In the genomic region with DNA sequence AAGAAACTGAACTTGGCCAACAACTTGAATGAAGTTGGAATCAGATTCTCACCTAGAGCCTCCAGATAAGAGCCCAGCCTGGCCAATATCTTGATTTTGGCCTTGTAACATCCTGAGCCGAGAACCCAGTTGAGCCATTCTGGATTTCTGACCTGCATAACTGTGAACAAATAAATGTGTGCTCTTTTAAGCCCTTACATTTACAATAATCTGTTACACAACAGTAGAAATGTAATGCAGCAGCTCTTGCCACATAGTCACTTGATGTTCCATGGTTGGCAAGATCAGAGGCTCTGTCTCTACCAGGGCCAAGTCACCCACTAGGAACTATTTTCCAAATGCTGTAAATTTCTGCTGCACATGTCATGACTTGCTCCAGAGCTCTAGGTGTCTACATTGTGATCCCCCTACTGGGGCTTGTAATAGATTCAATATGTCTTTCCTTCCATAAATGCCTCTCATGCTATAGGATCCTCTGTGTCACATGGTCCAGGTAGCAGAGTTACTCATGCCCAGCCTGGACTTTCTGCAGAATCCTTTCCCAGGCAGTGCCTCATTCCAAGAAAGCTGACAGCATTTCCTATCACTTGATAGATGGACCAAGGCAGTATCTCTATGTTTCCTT, we compare ENCODE assay signal across 3 cellular contexts.
TF ChIP-seq lines count a peak whose summit lies in the region.

No MANE protein-coding gene starts in this region.

TF ChIP-seq in A549, 52 proteins besides CTCF, POLR2A, EP300 and RAD21:
- no peak for TF ChIP-seq HEYL (CRISPR knock-in tag; IDR thresholded peaks at IDR 0.05)
- no peak for TF ChIP-seq RNF2 (IDR thresholded peaks at IDR 0.05; ENCODE audit: borderline replicate concordance, low read depth)
- no peak for TF ChIP-seq NPAS2 (CRISPR knock-in tag; IDR thresholded peaks at IDR 0.05; ENCODE audit: borderline replicate concordance)
- no peak for TF ChIP-seq KDM5A (IDR thresholded peaks at IDR 0.05)
- TF ChIP-seq MAX (IDR thresholded peaks at IDR 0.05) = no peak
- no peak for TF ChIP-seq ZSCAN20 (CRISPR knock-in tag; IDR thresholded peaks at IDR 0.05)
- no peak for TF ChIP-seq CHD2 (IDR thresholded peaks at IDR 0.05; ENCODE audit: low read length, partially characterized antibody)

TF ChIP-seq in HCT116, 20 proteins besides CTCF, POLR2A, EP300 and RAD21:
- TF ChIP-seq POLR2AphosphoS5 (IDR thresholded peaks at IDR 0.05; ENCODE audit: low read depth, low read length) = no peak
- TF ChIP-seq TCF7L2 (IDR thresholded peaks at IDR 0.05; ENCODE audit: borderline replicate concordance, extremely low read depth, insufficient read depth, insufficient read length) = no peak
- no peak for TF ChIP-seq ATF3 (IDR thresholded peaks at IDR 0.05)
- no peak for TF ChIP-seq ZNF274 (IDR thresholded peaks at IDR 0.05; ENCODE audit: low read depth, low read length)
- no peak for TF ChIP-seq SP1 (IDR thresholded peaks at IDR 0.05; ENCODE audit: low read depth)
- no peak for TF ChIP-seq ZBTB33 (IDR thresholded peaks at IDR 0.05; ENCODE audit: extremely low read depth, insufficient replicate concordance, low read length)
- no peak for TF ChIP-seq CEBPB (IDR thresholded peaks at IDR 0.05; ENCODE audit: low read depth)
- TF ChIP-seq SIN3A (IDR thresholded peaks at IDR 0.05; ENCODE audit: low read depth) = no peak
- no peak for TF ChIP-seq EZH2phosphoT487 (IDR thresholded peaks at IDR 0.05; ENCODE audit: borderline replicate concordance)
- no peak for TF ChIP-seq JUND (IDR thresholded peaks at IDR 0.05)
- TF ChIP-seq CBX3 (IDR thresholded peaks at IDR 0.05; ENCODE audit: low read depth) = no peak
- TF ChIP-seq ZFX (IDR thresholded peaks at IDR 0.05) = no peak
- TF ChIP-seq SRF (IDR thresholded peaks at IDR 0.05; ENCODE audit: low read depth) = no peak
- TF ChIP-seq YY1 (IDR thresholded peaks at IDR 0.05; ENCODE audit: extremely low read depth, insufficient replicate concordance, low read depth, low read length) = no peak
- no peak for TF ChIP-seq EZH2 (IDR thresholded peaks at IDR 0.05)
- TF ChIP-seq ELF1 (IDR thresholded peaks at IDR 0.05; ENCODE audit: borderline replicate concordance, low read depth) = no peak
TF ChIP-seq in HCT116: peak in this region for 0.

TF ChIP-seq in SK-N-SH treated with all-trans-retinoic acid at 6 μM for 48 hours, 23 proteins besides CTCF, POLR2A, EP300 and RAD21:
- TF ChIP-seq, protein P1, sequence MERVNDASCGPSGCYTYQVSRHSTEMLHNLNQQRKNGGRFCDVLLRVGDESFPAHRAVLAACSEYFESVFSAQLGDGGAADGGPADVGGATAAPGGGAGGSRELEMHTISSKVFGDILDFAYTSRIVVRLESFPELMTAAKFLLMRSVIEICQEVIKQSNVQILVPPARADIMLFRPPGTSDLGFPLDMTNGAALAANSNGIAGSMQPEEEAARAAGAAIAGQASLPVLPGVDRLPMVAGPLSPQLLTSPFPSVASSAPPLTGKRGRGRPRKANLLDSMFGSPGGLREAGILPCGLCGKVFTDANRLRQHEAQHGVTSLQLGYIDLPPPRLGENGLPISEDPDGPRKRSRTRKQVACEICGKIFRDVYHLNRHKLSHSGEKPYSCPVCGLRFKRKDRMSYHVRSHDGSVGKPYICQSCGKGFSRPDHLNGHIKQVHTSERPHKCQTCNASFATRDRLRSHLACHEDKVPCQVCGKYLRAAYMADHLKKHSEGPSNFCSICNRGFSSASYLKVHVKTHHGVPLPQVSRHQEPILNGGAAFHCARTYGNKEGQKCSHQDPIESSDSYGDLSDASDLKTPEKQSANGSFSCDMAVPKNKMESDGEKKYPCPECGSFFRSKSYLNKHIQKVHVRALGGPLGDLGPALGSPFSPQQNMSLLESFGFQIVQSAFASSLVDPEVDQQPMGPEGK (CRISPR knock-in tag; IDR thresholded peaks at IDR 0.05; ENCODE audit: borderline replicate concordance) = no peak
- TF ChIP-seq ZNF8 (CRISPR knock-in tag; IDR thresholded peaks at IDR 0.05) (no peak), RARB (CRISPR knock-in tag; IDR thresholded peaks at IDR 0.05) (no peak), CSDC2 (CRISPR knock-in tag; IDR thresholded peaks at IDR 0.05) (no peak), ISL1 (CRISPR knock-in tag; IDR thresholded peaks at IDR 0.05) (no peak), SNAI2 (CRISPR knock-in tag; IDR thresholded peaks at IDR 0.05) (no peak), ZFP3 (CRISPR knock-in tag; IDR thresholded peaks at IDR 0.05) (no peak), TCF4 (CRISPR knock-in tag; IDR thresholded peaks at IDR 0.05; ENCODE audit: borderline replicate concordance) (no peak), GLIS3 (CRISPR knock-in tag; IDR thresholded peaks at IDR 0.05) (no peak), OSR1 (CRISPR knock-in tag; IDR thresholded peaks at IDR 0.05) (no peak)
- TF ChIP-seq, protein P2, sequence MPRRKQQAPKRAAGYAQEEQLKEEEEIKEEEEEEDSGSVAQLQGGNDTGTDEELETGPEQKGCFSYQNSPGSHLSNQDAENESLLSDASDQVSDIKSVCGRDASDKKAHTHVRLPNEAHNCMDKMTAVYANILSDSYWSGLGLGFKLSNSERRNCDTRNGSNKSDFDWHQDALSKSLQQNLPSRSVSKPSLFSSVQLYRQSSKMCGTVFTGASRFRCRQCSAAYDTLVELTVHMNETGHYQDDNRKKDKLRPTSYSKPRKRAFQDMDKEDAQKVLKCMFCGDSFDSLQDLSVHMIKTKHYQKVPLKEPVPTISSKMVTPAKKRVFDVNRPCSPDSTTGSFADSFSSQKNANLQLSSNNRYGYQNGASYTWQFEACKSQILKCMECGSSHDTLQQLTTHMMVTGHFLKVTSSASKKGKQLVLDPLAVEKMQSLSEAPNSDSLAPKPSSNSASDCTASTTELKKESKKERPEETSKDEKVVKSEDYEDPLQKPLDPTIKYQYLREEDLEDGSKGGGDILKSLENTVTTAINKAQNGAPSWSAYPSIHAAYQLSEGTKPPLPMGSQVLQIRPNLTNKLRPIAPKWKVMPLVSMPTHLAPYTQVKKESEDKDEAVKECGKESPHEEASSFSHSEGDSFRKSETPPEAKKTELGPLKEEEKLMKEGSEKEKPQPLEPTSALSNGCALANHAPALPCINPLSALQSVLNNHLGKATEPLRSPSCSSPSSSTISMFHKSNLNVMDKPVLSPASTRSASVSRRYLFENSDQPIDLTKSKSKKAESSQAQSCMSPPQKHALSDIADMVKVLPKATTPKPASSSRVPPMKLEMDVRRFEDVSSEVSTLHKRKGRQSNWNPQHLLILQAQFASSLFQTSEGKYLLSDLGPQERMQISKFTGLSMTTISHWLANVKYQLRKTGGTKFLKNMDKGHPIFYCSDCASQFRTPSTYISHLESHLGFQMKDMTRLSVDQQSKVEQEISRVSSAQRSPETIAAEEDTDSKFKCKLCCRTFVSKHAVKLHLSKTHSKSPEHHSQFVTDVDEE (CRISPR knock-in tag; IDR thresholded peaks at IDR 0.05) = no peak
TF ChIP-seq in SK-N-SH treated with all-trans-retinoic acid at 6 μM for 48 hours: peak in this region for 0.
